ENCODE assay signal across 9 cellular contexts in the genomic region with DNA sequence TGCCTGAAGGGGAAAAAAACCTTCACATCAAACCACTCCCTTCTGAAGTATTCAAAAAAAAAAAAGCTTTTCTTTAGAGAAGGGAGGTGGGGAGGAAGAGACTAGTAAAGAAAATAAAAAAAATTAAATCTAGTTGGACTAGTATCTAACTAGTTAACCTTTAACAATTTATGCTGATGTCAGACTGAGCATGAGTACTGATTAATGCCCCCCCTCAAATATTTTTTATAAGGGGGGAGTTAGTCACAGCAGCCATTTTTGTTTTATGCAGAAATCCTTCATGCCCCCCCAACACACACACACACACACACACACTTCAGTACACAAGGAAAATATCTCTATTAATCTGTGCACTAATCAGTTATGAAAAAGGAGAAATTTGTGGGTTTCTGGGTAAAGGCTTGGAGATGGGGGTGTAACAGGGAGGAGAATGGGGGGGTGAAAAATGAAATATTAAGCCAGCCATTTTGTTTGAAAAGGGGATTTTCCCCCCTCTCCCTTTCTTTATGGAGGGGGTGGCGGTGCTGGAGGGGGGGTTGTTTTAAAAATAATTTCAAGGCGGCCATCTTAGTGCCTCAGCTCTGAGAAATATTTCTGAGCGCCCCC. TPM values are rescaled to one million over a fixed set of nuclear protein-coding genes. Genes with fewer than 3 reads are reported as not detected.
DNase-seq lines count a peak whose midpoint lies in the region; ATAC-seq, FAIRE-seq and TF ChIP-seq lines count a peak whose summit lies in the region.
"Had no signal": no experiment of that assay in that cellular context is flagged by ENCODE, and none has a peak within 500 bp of the region (broad histone marks: within the 10 kb centered on the region; RNA-seq: fewer than 3 reads in every experiment).

No MANE protein-coding gene starts in this region.

- H3K4me1 ChIP-seq in liver (ENCODE audit: control insufficient read depth in 4 of 4, insufficient read depth in 4 of 4, low read length in 3 of 4) (peaks cover 7 to 35% (median 32%) of the 10 kb centered on the region in 4 donors), right lobe of liver (peaks cover 3 to 34% (median 17%) of the 10 kb centered on the region in 4 donors)

- H3K27me3 ChIP-seq in liver (ENCODE audit: control insufficient read depth in 4 of 4, insufficient read depth in 4 of 4, low read length in 3 of 4) = no peaks in the 10 kb centered on the region
- H3K27me3 ChIP-seq in right lobe of liver = no peaks in the 10 kb centered on the region
- H3K27me3 ChIP-seq in neural cell (ENCODE audit: insufficient read depth, low read depth, low read length) = no peaks in the 10 kb centered on the region

- no peaks in the 10 kb centered on the region for H3K9me2 ChIP-seq in neural cell (ENCODE audit: insufficient read depth, low read length)

- TF ChIP-seq RAD21 in liver (IDR thresholded peaks at IDR 0.05) = no peak
- TF ChIP-seq RAD21 in neural cell (conservative IDR thresholded peaks at IDR 0.05) = no peak

- H3K79me2 ChIP-seq in neural cell (replicated peaks; ENCODE audit: insufficient read depth, low read length) = peaks cover 39% of the 10 kb centered on the region

- ATAC-seq in right lobe of liver (no peak), SK-N-SH treated with all-trans-retinoic acid at 6 μM for 48 hours (no peak), left colon (no peak)

- H3F3A ChIP-seq in neural cell (ENCODE audit: insufficient read depth, low read length, poor library complexity, severe bottlenecking) = peaks cover 12% of the 10 kb centered on the region

- TF ChIP-seq POLR2A in right lobe of liver (IDR thresholded peaks at IDR 0.05) (no peak), GM12891 (IDR thresholded peaks at IDR 0.05; ENCODE audit: low read depth, low read length) (no peak)

- H4K20me1 ChIP-seq in neural cell (ENCODE audit: insufficient read depth) = no peaks in the 10 kb centered on the region

- H2AFZ ChIP-seq in neural cell (ENCODE audit: low read depth, low read length) = no peak overlapping the region

- 49% methylated on average over 3 of the region's 3 CpGs for WGBS in liver
- 34% methylated on average over 3 of the region's 3 CpGs for WGBS in right lobe of liver (ENCODE audit: insufficient coverage, low coverage, low lambda C conversion rate, missing lambda C conversion rate)

- H3K9ac ChIP-seq in liver (ENCODE audit: low read depth in 1 of 2, low read length in 2 of 2) (no peak overlapping the region), neural cell (ENCODE audit: low read length) (peak overlapping the region; percentile 100)

- H3K4me3 ChIP-seq in liver (ENCODE audit: low read depth in 1 of 3, low read length in 3 of 3) (no peak overlapping the region), right lobe of liver (no peak overlapping the region), choroid plexus epithelial cell (ENCODE audit: low read depth, low read length) (peak overlapping the region; percentile 86), neural cell (ENCODE audit: low read length) (peak overlapping the region; percentile 58)

- no peak for FAIRE-seq in GM12891 (lab: Jason Lieb, UNC)
- FAIRE-seq: GM18507 had no signal

- TF ChIP-seq CTCF in liver (IDR thresholded peaks at IDR 0.05; ENCODE audit: low read depth, low read length, missing input control) = no peak
- no peak for TF ChIP-seq CTCF in right lobe of liver (IDR thresholded peaks at IDR 0.05)
- TF ChIP-seq CTCF in choroid plexus epithelial cell (conservative IDR thresholded peaks at IDR 0.05; ENCODE audit: low read depth, low read length) = no peak
- no peak for TF ChIP-seq CTCF in neural cell (IDR thresholded peaks at IDR 0.05; ENCODE audit: poor library complexity, severe bottlenecking)

- H3K36me3 ChIP-seq in liver (ENCODE audit: control insufficient read depth in 4 of 4, insufficient read depth in 3 of 4, low read depth in 1 of 4, low read length in 3 of 4) (no peaks in the 10 kb centered on the region), right lobe of liver (no peaks in the 10 kb centered on the region), neural cell (ENCODE audit: insufficient read depth, low read length) (no peaks in the 10 kb centered on the region)

- H3K4me2 ChIP-seq in neural cell (ENCODE audit: low read length) = peak overlapping the region; percentile 73

- H3K9me3 ChIP-seq in liver (ENCODE audit: control insufficient read depth in 4 of 4, low read length in 3 of 4) = no peaks in the 10 kb centered on the region
- H3K9me3 ChIP-seq in right lobe of liver = no peaks in the 10 kb centered on the region
- H3K9me3 ChIP-seq in neural cell (ENCODE audit: low read length) = no peaks in the 10 kb centered on the region

- intact Hi-C loops in right lobe of liver (cut with DNase I) (no loop called here), left colon (cut with DNase I, micrococcal nuclease) (no loop called here)

- no peak overlapping the region for H3K27ac ChIP-seq in liver (ENCODE audit: low read depth in 1 of 2, low read length in 2 of 2)
- H3K27ac ChIP-seq in right lobe of liver = no peak overlapping the region
- H3K27ac ChIP-seq in neural cell (ENCODE audit: low read length) = peak overlapping the region; percentile 97

- DNase-seq in right lobe of liver (no peak), choroid plexus epithelial cell (ENCODE audit: low read depth) (peak; percentile 54), GM12891 (ENCODE audit: insufficient read length, low spot score) (no peak), inferior parietal cortex (ENCODE audit: extremely low spot score) (no peak), left colon (no peak)

- no peak for TF ChIP-seq EP300 in neural cell (conservative IDR thresholded peaks at IDR 0.05; ENCODE audit: poor library complexity, severe bottlenecking)

TF ChIP-seq in liver, 16 proteins besides CTCF, POLR2A, EP300 and RAD21 (continues in another document):
- peak; percentile 18 for TF ChIP-seq YY1 (IDR thresholded peaks at IDR 0.05)

TF ChIP-seq in neural cell, 6 proteins besides CTCF, POLR2A, EP300 and RAD21 (continues in another document):
- TF ChIP-seq EZH2 (IDR thresholded peaks at IDR 0.05; ENCODE audit: borderline replicate concordance, insufficient read depth, low read length, poor library complexity, severe bottlenecking) = no peak

TF ChIP-seq in GM12891, 5 proteins besides CTCF, POLR2A, EP300 and RAD21:
- TF ChIP-seq SPI1 (IDR thresholded peaks at IDR 0.05; ENCODE audit: low read depth, low read length) = no peak
- TF ChIP-seq POLR2AphosphoS5 (IDR thresholded peaks at IDR 0.05; ENCODE audit: low read depth, low read length) = no peak
- TF ChIP-seq TAF1 (IDR thresholded peaks at IDR 0.05; ENCODE audit: low read depth, low read length) = no peak
- no peak for TF ChIP-seq PAX5 (IDR thresholded peaks at IDR 0.05; ENCODE audit: insufficient read depth, low read length, severe bottlenecking)
- TF ChIP-seq POU2F2 (IDR thresholded peaks at IDR 0.05; ENCODE audit: low read depth, low read length) = no peak
TF ChIP-seq in GM12891: peak in this region for 0.

RNA-seq across cellular contexts. Expression of gene CHD3, which starts 4.7 kb away (rescaled TPM):
- total RNA-seq in liver = 10 to 100 TPM; 11.0 to 14.4 TPM
- polyA plus RNA-seq in liver = 1 to 10 TPM; 1.9 to 3.4 TPM
- 1 to 10 TPM; 3.2 to 7.2 (median 5.1) TPM for total RNA-seq in right lobe of liver
- polyA plus RNA-seq in neural cell = 115 and 159 TPM in 2 replicates
- 296 and 321 TPM in 2 replicates for polyA minus RNA-seq in neural cell
- polyA plus RNA-seq in GM12891 (2012; ENCODE audit: low read depth, missing spikeins) = 76.4 TPM
- total RNA-seq in left colon = 10 to 100 TPM; 51.3 to 51.9 TPM

RNA-seq across cellular contexts. Expression of gene CYB5D1, which starts 26.1 kb away (rescaled TPM):
- total RNA-seq in liver (10 to 100 TPM in 1 of 2 donors, 1 to 10 TPM in 1; 4.4 to 12.0 TPM), right lobe of liver (10 to 100 TPM in 1 of 6 experiments, 1 to 10 TPM in 5; 6.0 to 11.7 (median 7.4) TPM), left colon (1 to 10 TPM; 8.3 to 9.0 TPM)
- polyA plus RNA-seq in liver (1 to 10 TPM; 2.5 to 8.8 TPM), neural cell (21.1 and 30.4 TPM in 2 replicates)
- 25.8 and 27.8 TPM in 2 replicates for polyA minus RNA-seq in neural cell
- 3.7 TPM for polyA plus RNA-seq in GM12891 (2012; ENCODE audit: low read depth, missing spikeins)

RNA-seq across cellular contexts. Expression of gene NAA38, which starts 26.5 kb away (rescaled TPM):
- total RNA-seq in liver (10 to 100 TPM; 24.3 to 72.0 TPM), right lobe of liver (10 to 100 TPM; 27.2 to 43.0 (median 30.8) TPM), left colon (10 to 100 TPM; 49.7 to 83.0 TPM)
- polyA plus RNA-seq in liver (100 to 1,000 TPM in 1 of 2 donors, 10 to 100 TPM in 1; 41.6 to 118 TPM), neural cell (99.5 and 110 TPM in 2 replicates)
- polyA minus RNA-seq in neural cell = 27.0 and 30.9 TPM in 2 replicates
- polyA plus RNA-seq in GM12891 (2012; ENCODE audit: low read depth, missing spikeins) = 137 TPM

RNA-seq across cellular contexts. Expression of gene TMEM88, which starts 29.0 kb away (rescaled TPM):
- total RNA-seq in liver (1 to 10 TPM in 1 of 2 donors, under 1 TPM in 1; 0.65 to 4.0 TPM), right lobe of liver (1 to 10 TPM in 4 of 6 experiments, under 1 TPM in 2; 0.74 to 2.4 (median 1.2) TPM), left colon (1 to 10 TPM; 3.8 to 6.1 TPM)
- polyA plus RNA-seq in liver (1 to 10 TPM; 3.3 to 4.6 TPM), neural cell (4.2 and 6.7 TPM in 2 replicates)
- polyA minus RNA-seq in neural cell = 1.4 and 1.5 TPM in 2 replicates
- polyA plus RNA-seq in GM12891 (2012; ENCODE audit: low read depth, missing spikeins) = 1.1 TPM

RNA-seq across cellular contexts. Expression of gene RNF227, which starts 32.2 kb away (rescaled TPM):
- 1 to 10 TPM in 1 of 2 donors, under 1 TPM in 1; 0.33 to 1.4 TPM for total RNA-seq in liver
- under 1 TPM; 0.17 to 0.31 TPM for polyA plus RNA-seq in liver
- total RNA-seq in right lobe of liver = under 1 TPM; 0.18 to 0.70 (median 0.46) TPM
- polyA plus RNA-seq in neural cell = 69.9 and 81.4 TPM in 2 replicates
- 22.6 and 45.8 TPM in 2 replicates for polyA minus RNA-seq in neural cell
- polyA plus RNA-seq in GM12891 (2012; ENCODE audit: low read depth, missing spikeins) = 1.9 TPM
- total RNA-seq in left colon = 1 to 10 TPM; 1.2 to 2.1 TPM

Comparison
In these comparisons a context has a peak if more than half of its experiments do, and no peak if none do; other contexts are left out.
1. H3K4me3 ChIP-seq: peak in choroid plexus epithelial cell (single experiment) and neural cell (single experiment); none in liver (0 of 3) and right lobe of liver (0 of 3).